22 cellular contexts compared by ENCODE assay signal in the genomic region with DNA sequence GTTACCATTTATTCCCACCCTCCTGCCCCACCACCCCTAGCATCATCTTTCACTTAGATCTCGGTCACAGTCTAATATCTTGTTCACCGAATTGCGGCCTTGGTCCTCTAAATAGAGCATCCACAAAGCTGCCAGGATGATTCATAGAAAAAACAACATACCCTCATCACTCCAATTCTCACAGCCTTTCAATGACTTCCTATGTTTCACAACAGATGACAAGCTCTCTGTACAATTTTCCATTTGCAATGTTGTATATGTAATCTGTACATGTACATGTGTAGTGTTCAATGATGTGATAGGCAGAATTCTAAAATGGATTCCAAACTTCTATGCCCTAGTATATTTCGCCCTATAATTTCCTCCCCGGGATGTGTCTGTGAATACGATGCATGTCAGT.
"Had no signal": no experiment of that assay in that cellular context is flagged by ENCODE, and none has a peak within 500 bp of the region (broad histone marks: within the 10 kb centered on the region; RNA-seq: fewer than 3 reads in every experiment).

No MANE protein-coding gene starts in this region.

- H3K36me3 Mint-ChIP-seq: activated naive CD4-positive, alpha-beta T cell treated with anti-CD3 and anti-CD28 coated beads, Interleukin-2, amount 50 U/mL, for 72 hours; WTC11 had no signal

- FAIRE-seq: endometrium had no signal

- H3K27me3 ChIP-seq: adrenal gland, body of pancreas, colonic mucosa, left lung, tibial artery had no signal

- H3K27ac ChIP-seq: adrenal gland, body of pancreas, colonic mucosa, left lung, tibial artery had no signal

- H3K4me1 Mint-ChIP-seq: activated CD4-positive, alpha-beta T cell treated with anti-CD3 and anti-CD28 coated beads for 36 hours; central memory CD8-positive, alpha-beta T cell; neural crest cell had no signal

- H3K27me3 Mint-ChIP-seq: activated CD4-positive, alpha-beta T cell treated with anti-CD3 and anti-CD28 coated beads for 36 hours; central memory CD8-positive, alpha-beta T cell had no signal

- ATAC-seq: activated CD4-positive, alpha-beta T cell treated with anti-CD3 and anti-CD28 coated beads for 36 hours; activated naive CD4-positive, alpha-beta T cell treated with anti-CD3 and anti-CD28 coated beads, Interleukin-2, amount 50 U/mL, for 72 hours; body of pancreas; esophagus mucosa; left lung; WTC11 had no signal

- H3K27ac Mint-ChIP-seq: activated CD4-positive, alpha-beta T cell treated with anti-CD3 and anti-CD28 coated beads for 36 hours; activated naive CD4-positive, alpha-beta T cell treated with anti-CD3 and anti-CD28 coated beads, Interleukin-2, amount 50 U/mL, for 72 hours; T-helper 2 cell treated with Interferon-gamma antibody and Interleukin-4, amounts not matched to agents 5 μg/mL and 100 μg/mL, for 36 hours; WTC11 had no signal

- DNase-seq: activated CD4-positive, alpha-beta T cell treated with anti-CD3 and anti-CD28 coated beads for 36 hours; activated CD4-positive, alpha-beta T cell treated with anti-CD3 and anti-CD28 coated beads, Interleukin-2, amount 50 U/mL, for 48 hours; activated gamma-delta T cell treated with Interleukin-2 at 50 U/mL for 16 hours; adrenal gland; body of pancreas; colonic mucosa; hippocampal formation; islet precursor cell; left lung; retina; stimulated activated CD4-positive, alpha-beta T cell treated with anti-CD3 and anti-CD28 coated beads, Interleukin-12 subunit alpha, Interleukin-12 subunit beta, amount 100 ng/mL, for 4 hours; stimulated activated CD4-positive, alpha-beta T cell treated with anti-CD3 and anti-CD28 coated beads, Interleukin-1b, Interleukin-23, amount 100 ng/mL, for 48 hours; stimulated activated naive CD4-positive, alpha-beta T cell treated with Interleukin-2 at 50 U/mL for 16 hours; substantia nigra; tibial artery had no signal

- H3K4me3 Mint-ChIP-seq: activated CD4-positive, alpha-beta T cell treated with anti-CD3 and anti-CD28 coated beads for 36 hours; central memory CD8-positive, alpha-beta T cell; neural crest cell; T-helper 2 cell treated with Interferon-gamma antibody and Interleukin-4, amounts not matched to agents 5 μg/mL and 100 μg/mL, for 36 hours; WTC11 had no signal

- H3K36me3 ChIP-seq: adrenal gland, colonic mucosa, left lung, tibial artery had no signal

- H3K9me3 ChIP-seq: adrenal gland, body of pancreas, colonic mucosa, left lung, tibial artery had no signal

- H3K4me3 ChIP-seq: adrenal gland, body of pancreas, colonic mucosa, left lung, tibial artery had no signal

- H3K4me1 ChIP-seq: adrenal gland, body of pancreas, colonic mucosa, left lung, tibial artery had no signal
